In the genomic region with DNA sequence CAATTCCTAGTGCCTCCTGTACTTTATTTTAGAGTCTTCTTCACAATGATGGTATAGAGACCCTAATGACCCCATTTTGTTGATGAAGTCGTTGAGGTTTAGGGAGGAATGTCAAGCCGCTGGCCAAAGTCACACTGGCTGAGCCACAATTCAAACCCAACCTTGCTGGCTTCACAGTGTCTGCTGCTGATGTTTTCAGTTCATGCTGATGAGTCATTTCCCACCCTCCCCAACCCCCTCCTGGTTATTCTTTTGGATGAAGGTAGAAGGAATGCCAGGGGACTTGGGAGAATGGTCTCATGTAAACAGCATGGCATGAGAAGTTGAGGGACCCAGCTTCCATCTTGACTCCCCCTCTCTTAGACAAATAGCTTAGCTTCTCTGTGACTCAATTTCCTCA, we compare ENCODE assay signal across 17 cellular contexts.
A peak's percentile ranks its signal among the peaks of the same experiment; 100 is the strongest.
DNase-seq lines count a peak whose midpoint lies in the region; ATAC-seq and TF ChIP-seq lines count a peak whose summit lies in the region.
"Had no signal": no experiment of that assay in that cellular context is flagged by ENCODE, and none has a peak within 500 bp of the region (broad histone marks: within the 10 kb centered on the region; RNA-seq: fewer than 3 reads in every experiment).

No MANE protein-coding gene starts in this region.

- no peak overlapping the region for H3K27ac ChIP-seq in OCI-LY3 (ENCODE audit: low read length)
- peak overlapping the region; percentile 20 to 80 (median 76) for H3K27ac ChIP-seq in gastroesophageal sphincter
- peak overlapping the region in 3 of 4 donors; percentile 56 to 77 (median 58) for H3K27ac ChIP-seq in sigmoid colon
- H3K27ac ChIP-seq in prostate gland = no peak overlapping the region
- peak overlapping the region in 2 of 4 donors; percentile 11 to 54 for H3K27ac ChIP-seq in transverse colon
- H3K27ac ChIP-seq: HL-60 had no signal

- no peaks in the 10 kb centered on the region for H3K79me2 ChIP-seq in OCI-LY3 (ENCODE audit: low read length)

- H3K9me3 ChIP-seq in OCI-LY3 (ENCODE audit: insufficient read depth, low read length) = no peaks in the 10 kb centered on the region
- no peaks in the 10 kb centered on the region for H3K9me3 ChIP-seq in gastroesophageal sphincter
- no peaks in the 10 kb centered on the region for H3K9me3 ChIP-seq in sigmoid colon
- H3K9me3 ChIP-seq in prostate gland = no peaks in the 10 kb centered on the region
- H3K9me3 ChIP-seq in transverse colon = no peaks in the 10 kb centered on the region

- H4K20me1 ChIP-seq in OCI-LY3 (ENCODE audit: insufficient read depth, low read length) = no peaks in the 10 kb centered on the region

- H2AFZ ChIP-seq in OCI-LY3 (ENCODE audit: low read depth, low read length) = no peak overlapping the region

- TF ChIP-seq CTCF in OCI-LY3 (IDR thresholded peaks at IDR 0.05; ENCODE audit: low read depth, low read length) (no peak), gastroesophageal sphincter (IDR thresholded peaks at IDR 0.05) (no peak), sigmoid colon (IDR thresholded peaks at IDR 0.05) (no peak), prostate gland (IDR thresholded peaks at IDR 0.05) (no peak), transverse colon (IDR thresholded peaks at IDR 0.05) (no peak)

- WGBS in gastroesophageal sphincter (ENCODE audit: low coverage in 1 of 2), 2 donors = 50 to 67% methylated on average over 1 of the region's 2 CpGs
- 74 to 79% methylated on average over 2 of the region's 2 CpGs for WGBS in sigmoid colon, 2 donors
- WGBS in prostate gland = 81% methylated on average over 2 of the region's 2 CpGs
- 68% methylated on average over 2 of the region's 2 CpGs; no CpG with 5 or more reads in 1 of the 2 donors for WGBS in transverse colon (ENCODE audit: low coverage in 1 of 2), 2 donors

- H3K4me3 ChIP-seq in OCI-LY3 (ENCODE audit: low read length) (no peak overlapping the region), gastroesophageal sphincter (no peak overlapping the region), sigmoid colon (no peak overlapping the region), prostate gland (no peak overlapping the region), transverse colon (no peak overlapping the region)
- H3K4me3 ChIP-seq: GM12878 had no signal

- H3K9ac ChIP-seq in OCI-LY3 (ENCODE audit: low read length) = no peak overlapping the region

- DNase-seq in H4 (ENCODE audit: low spot score) (peak; percentile 11), sigmoid colon (no peak), prostate gland (ENCODE audit: low spot score) (no peak), transverse colon (no peak), foreskin melanocyte (no peak)
- DNase-seq: 8988T; ACHN; C1 segment of cervical spinal cord; Calu3; CD4-positive, alpha-beta T cell; DMS 273 treated with DMSO at 0.1 percent for 48 hours had no signal

- H3K4me1 ChIP-seq in OCI-LY3 (ENCODE audit: low read length) (peaks cover 17% of the 10 kb centered on the region), gastroesophageal sphincter (peaks cover 17 to 93% (median 20%) of the 10 kb centered on the region in 3 donors), sigmoid colon (peaks cover 0 to 78% (median 57%) of the 10 kb centered on the region in 4 donors), prostate gland (replicated peaks) (no peaks in the 10 kb centered on the region), transverse colon (peaks cover 0 to 12% (median 0%) of the 10 kb centered on the region in 4 donors)

- ATAC-seq in gastroesophageal sphincter (no peak), GM21737 (IDR thresholded peaks at IDR 0.05; ENCODE audit: unreplicated experiment) (no peak)
- ATAC-seq: GM12878, HCT116 had no signal

- TF ChIP-seq EP300 in gastroesophageal sphincter (IDR thresholded peaks at IDR 0.05) = no peak
- no peak for TF ChIP-seq EP300 in sigmoid colon (IDR thresholded peaks at IDR 0.05)
- TF ChIP-seq EP300 in transverse colon (IDR thresholded peaks at IDR 0.05; ENCODE audit: low read depth) = no peak

- H3K27me3 ChIP-seq in OCI-LY3 (ENCODE audit: low read depth, low read length) = no peaks in the 10 kb centered on the region
- H3K27me3 ChIP-seq in gastroesophageal sphincter = no peaks in the 10 kb centered on the region
- H3K27me3 ChIP-seq in sigmoid colon = no peaks in the 10 kb centered on the region
- H3K27me3 ChIP-seq in prostate gland (replicated peaks; ENCODE audit: insufficient read depth) = no peaks in the 10 kb centered on the region
- no peaks in the 10 kb centered on the region for H3K27me3 ChIP-seq in transverse colon

- H3K36me3 ChIP-seq in OCI-LY3 (replicated peaks; ENCODE audit: low read depth, low read length) = no peaks in the 10 kb centered on the region
- peaks cover 0 to 12% of the 10 kb centered on the region in 2 donors for H3K36me3 ChIP-seq in gastroesophageal sphincter
- peaks cover 0 to 14% (median 2%) of the 10 kb centered on the region in 4 donors for H3K36me3 ChIP-seq in sigmoid colon
- no peaks in the 10 kb centered on the region for H3K36me3 ChIP-seq in prostate gland
- no peaks in the 10 kb centered on the region for H3K36me3 ChIP-seq in transverse colon

- TF ChIP-seq POLR2A in gastroesophageal sphincter (IDR thresholded peaks at IDR 0.05) = no peak
- TF ChIP-seq POLR2A in sigmoid colon (IDR thresholded peaks at IDR 0.05) = no peak
- no peak for TF ChIP-seq POLR2A in prostate gland (IDR thresholded peaks at IDR 0.05)
- TF ChIP-seq POLR2A in transverse colon (IDR thresholded peaks at IDR 0.05) = no peak

- H3K4me2 ChIP-seq in OCI-LY3 (ENCODE audit: low read length) = peak overlapping the region; percentile 3; the same call in 1 of the 2 replicates

- in situ Hi-C loops in transverse colon (cut with MboI; ENCODE audit: low pct_ligation_motif_present in 1 of 4, low pct_unique_long_range_greater_than_20kb in 1 of 4, low sequenced_read_pairs in 3 of 4) = no loop called here

- intact Hi-C loops in sigmoid colon (cut with DNase I) = no loop called here
- intact Hi-C loops in prostate gland (cut with DNase I) = no loop called here
- intact Hi-C loops in transverse colon (cut with DNase I; ENCODE audit: low total_unique reads) = no loop called here

Comparison
In these comparisons a context has a peak if more than half of its experiments do, and no peak if none do; other contexts are left out.
1. H3K27ac ChIP-seq: peak in gastroesophageal sphincter (4 of 4) and sigmoid colon (3 of 4); none in OCI-LY3 (single experiment) and prostate gland (0 of 2).